Comparison of ENCODE assay signal across 10 cellular contexts in the genomic region with DNA sequence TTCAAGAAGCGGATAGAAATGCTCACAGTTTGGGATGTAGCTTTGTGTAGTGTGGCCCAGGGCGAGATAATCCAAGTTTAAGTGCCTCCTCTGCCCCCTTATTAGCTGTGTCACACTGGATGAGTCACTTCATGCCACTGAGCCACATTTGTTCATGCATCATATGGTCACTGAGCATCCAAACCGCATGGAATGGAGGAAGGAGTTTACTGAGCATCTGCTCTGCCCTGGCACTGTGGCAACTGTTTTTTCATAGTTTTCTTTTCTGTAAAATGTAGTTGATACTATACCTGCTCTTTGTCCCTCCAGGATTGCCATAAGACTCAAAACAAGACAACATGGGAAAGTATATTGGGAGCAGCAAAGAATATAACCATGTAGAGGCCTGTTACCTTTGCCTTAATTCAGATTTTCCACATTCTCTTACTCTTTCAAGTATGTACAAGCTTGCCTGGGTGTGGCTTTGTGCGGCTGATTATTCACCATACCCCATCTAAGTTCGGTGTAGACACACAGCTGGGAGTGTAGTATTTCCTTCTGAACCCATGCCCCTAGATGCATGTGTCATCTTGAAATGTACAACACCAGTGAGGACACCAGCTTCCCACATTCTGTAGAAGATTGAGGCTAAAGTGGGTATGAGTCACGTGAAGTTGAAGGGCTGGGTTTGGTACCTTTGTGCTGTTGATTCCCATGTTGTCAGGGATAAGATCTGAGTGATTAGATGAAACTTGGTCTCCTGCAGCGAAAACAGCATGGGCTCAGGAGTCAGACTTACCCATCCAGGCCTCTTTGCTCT. TPM values are rescaled to one million over a fixed set of nuclear protein-coding genes. Genes with fewer than 3 reads are reported as not detected.
A peak's percentile ranks its signal among the peaks of the same experiment; 100 is the strongest.
DNase-seq lines count a peak whose midpoint lies in the region; ATAC-seq and TF ChIP-seq lines count a peak whose summit lies in the region.
"Had no signal": no experiment of that assay in that cellular context is flagged by ENCODE, and none has a peak within 500 bp of the region (broad histone marks: within the 10 kb centered on the region; RNA-seq: fewer than 3 reads in every experiment).

No MANE protein-coding gene starts in this region.

- no peaks in the 10 kb centered on the region for H3K4me1 ChIP-seq in H9 (ENCODE audit: insufficient read depth, low read length)
- H3K4me1 ChIP-seq: psoas muscle had no signal

- H3K27me3 ChIP-seq in H9 (ENCODE audit: insufficient read depth, low read length), result no peaks in the 10 kb centered on the region

- H2AFZ ChIP-seq in H9 (ENCODE audit: low read length), result no peak overlapping the region

- H3K4me3 ChIP-seq in choroid plexus epithelial cell (ENCODE audit: low read depth, low read length), result no peak overlapping the region
- H3K4me3 ChIP-seq: psoas muscle had no signal

- no peak overlapping the region for H3K14ac ChIP-seq in H9 (ENCODE audit: insufficient read depth, low read length)

- H2BK12ac ChIP-seq in H9 (ENCODE audit: insufficient read length, low read depth, low read length), result no peak overlapping the region

- WGBS in H9 (ENCODE audit: extremely low coverage, insufficient read length, low lambda C conversion rate), result no CpG with 5 or more reads among the region's 7 CpGs

- no peak overlapping the region for H2BK120ac ChIP-seq in H9 (ENCODE audit: low read depth, low read length, poor library complexity, severe bottlenecking)

- no peak overlapping the region for H2BK20ac ChIP-seq in H9 (ENCODE audit: low read depth, low read length, poor library complexity, severe bottlenecking)

- no peak overlapping the region for H3K4me2 ChIP-seq in H9 (ENCODE audit: insufficient read depth, insufficient read length, low read length)

- H3K79me1 ChIP-seq in H9 (ENCODE audit: insufficient read depth, low read depth, low read length, poor library complexity, severe bottlenecking), result no peaks in the 10 kb centered on the region

- no peak overlapping the region for H2BK15ac ChIP-seq in H9 (ENCODE audit: low read depth, low read length)

- no peak for TF ChIP-seq CTCF in choroid plexus epithelial cell (conservative IDR thresholded peaks at IDR 0.05; ENCODE audit: low read depth, low read length)
- no peak for TF ChIP-seq CTCF in osteocyte (IDR thresholded peaks at IDR 0.05)
- TF ChIP-seq CTCF in H9 (conservative IDR thresholded peaks at IDR 0.05), result no peak

- H3K4me3 Mint-ChIP-seq in osteocyte (ENCODE audit: unreplicated experiment), result no peak overlapping the region
- H3K4me3 Mint-ChIP-seq in H9, result no peak overlapping the region

- H3K27me3 Mint-ChIP-seq in osteocyte (ENCODE audit: unreplicated experiment), result peaks cover 3% of the 10 kb centered on the region
- H3K27me3 Mint-ChIP-seq in H9 (ENCODE audit: low read depth), result no peaks in the 10 kb centered on the region; the same call in 1 of the 2 replicates

- no peak overlapping the region for H4K5ac ChIP-seq in H9 (ENCODE audit: insufficient read length, low read depth, low read length)

- H3K27ac Mint-ChIP-seq in osteocyte (ENCODE audit: unreplicated experiment) (peak overlapping the region; percentile 84), H9 (no peak overlapping the region)

- H3K23ac ChIP-seq in H9 (ENCODE audit: insufficient read length, low read depth, low read length), result no peak overlapping the region

- ATAC-seq in GM18502 (IDR thresholded peaks at IDR 0.05; ENCODE audit: poor library complexity, unreplicated experiment) (no peak), GM21526 (IDR thresholded peaks at IDR 0.05; ENCODE audit: low FRiP score, unreplicated experiment) (no peak)

- no peak overlapping the region for H3K56ac ChIP-seq in H9 (ENCODE audit: insufficient read length, low read depth, low read length)

- H3K4me1 Mint-ChIP-seq in osteocyte (ENCODE audit: unreplicated experiment), result peaks cover 33% of the 10 kb centered on the region
- no peaks in the 10 kb centered on the region for H3K4me1 Mint-ChIP-seq in H9

- H2AK5ac ChIP-seq in H9 (ENCODE audit: insufficient read length, low read length), result no peak overlapping the region

- no peak overlapping the region for H3K9ac ChIP-seq in H9 (ENCODE audit: extremely low read depth, insufficient read length, low read length)

- H3K9me3 ChIP-seq in H9 (ENCODE audit: control insufficient read depth, low read depth, low read length), result no peaks in the 10 kb centered on the region
- H3K9me3 ChIP-seq: psoas muscle had no signal

- H4K91ac ChIP-seq in H9 (ENCODE audit: insufficient read length, low read depth, low read length), result no peak overlapping the region

- H2BK5ac ChIP-seq in H9 (ENCODE audit: insufficient read length, low read length), result no peak overlapping the region

- no peak overlapping the region for H3K18ac ChIP-seq in H9 (ENCODE audit: insufficient read length, low read depth, low read length)

- no peak overlapping the region for H3K27ac ChIP-seq in H9 (ENCODE audit: insufficient read length, low read depth, low read length)

- no peak overlapping the region for H4K8ac ChIP-seq in H9 (replicated peaks; ENCODE audit: insufficient read length, low read depth, low read length)

- H3K9me3 Mint-ChIP-seq in osteocyte (ENCODE audit: unreplicated experiment) (no peaks in the 10 kb centered on the region), H9 (no peaks in the 10 kb centered on the region)

- H3K79me2 ChIP-seq in H9 (ENCODE audit: insufficient read depth, low read length), result no peaks in the 10 kb centered on the region

- no peaks in the 10 kb centered on the region for H4K20me1 ChIP-seq in H9 (ENCODE audit: control insufficient read depth, insufficient read depth, insufficient read length)

- no peak overlapping the region for H3T11ph ChIP-seq in H9 (ENCODE audit: low read length)

- H3K36me3 Mint-ChIP-seq in osteocyte (ENCODE audit: unreplicated experiment) (no peaks in the 10 kb centered on the region), H9 (ENCODE audit: insufficient read depth in 1 of 3, low read depth in 3 of 3) (no peaks in the 10 kb centered on the region)

- H3K4ac ChIP-seq in H9 (ENCODE audit: low read depth, low read length), result no peak overlapping the region

- H3K23me2 ChIP-seq in H9 (ENCODE audit: insufficient read length, low read depth, low read length, poor library complexity, severe bottlenecking), result no peaks in the 10 kb centered on the region

- DNase-seq in Daoy (ENCODE audit: low read depth) (peak; percentile 95), NCI-H226 (peak; percentile 65), choroid plexus epithelial cell (ENCODE audit: low read depth) (peak; percentile 90), osteocyte (ENCODE audit: extremely low spot score, unreplicated experiment) (no peak), NCI-H187 treated with DMSO at 0.1 percent for 48 hours (lab: John Stamatoyannopoulos, UW) (no peak), H9 (no peak)
- DNase-seq: KBM-7, psoas muscle had no signal

RNA-seq across cellular contexts. Expression of a gene that starts 14.8 kb away (rescaled TPM):
- 23.0 and 32.8 TPM in 2 replicates for total RNA-seq in Daoy (2014; rRNA removed; shearing (Covaris generic))
- total RNA-seq in osteocyte, result 68.5 and 70.7 TPM in 2 replicates
- 50.6 and 54.1 TPM in 2 replicates for total RNA-seq in H9 (2021)

Comparison
In these comparisons a context has a peak if more than half of its experiments do, and no peak if none do; other contexts are left out.
1. DNase-seq: peak in Daoy (single experiment), NCI-H226 (single experiment) and choroid plexus epithelial cell (single experiment); none in osteocyte (single experiment), NCI-H187 treated with DMSO at 0.1 percent for 48 hours (single experiment) and H9 (single experiment).